ENCODE assay signal across 8 cellular contexts in the genomic region with DNA sequence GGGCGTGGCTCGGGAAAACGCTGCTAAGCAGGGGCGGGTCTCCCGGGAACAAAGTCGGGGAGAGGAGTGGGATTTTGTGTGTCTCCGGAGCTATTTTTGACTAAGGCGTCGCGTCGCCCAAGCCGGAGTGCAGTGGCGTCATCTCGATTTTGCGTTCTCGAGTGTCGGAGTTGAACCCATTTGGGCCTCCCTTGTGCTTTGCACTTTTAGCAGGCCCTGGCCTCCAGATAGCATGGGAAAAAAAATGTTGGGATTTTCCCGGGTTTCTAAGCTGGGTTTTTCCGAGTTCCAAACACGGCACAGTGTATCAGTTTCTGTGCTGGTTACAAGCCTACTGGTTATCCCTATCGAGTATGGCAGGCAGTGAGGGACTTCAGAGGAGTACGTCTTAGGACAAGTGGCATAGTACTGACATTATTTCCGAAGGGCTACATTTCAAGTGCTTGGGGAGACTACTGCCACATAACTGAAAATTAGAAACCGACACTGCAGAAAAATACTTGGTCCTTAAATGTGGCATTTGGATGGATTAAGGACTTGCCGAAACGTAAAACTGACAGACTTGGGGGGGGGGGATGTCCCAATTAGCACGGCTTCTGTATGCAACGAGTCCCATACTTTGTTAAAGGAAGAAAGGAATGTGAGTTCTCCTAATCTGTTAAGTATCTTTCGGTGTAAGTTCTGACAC.
DNase-seq lines count a peak whose midpoint lies in the region; ATAC-seq, FAIRE-seq and TF ChIP-seq lines count a peak whose summit lies in the region.

No MANE protein-coding gene starts in this region.

- H3K27me3 Mint-ChIP-seq in effector memory CD8-positive, alpha-beta T cell = no peaks in the 10 kb centered on the region

- peak in 1 of 2 experiments; percentile 30 for DNase-seq in A549 (ENCODE audit: low read depth in 1 of 2, low spot score in 1 of 2)
- DNase-seq in NCI-H460 (ENCODE audit: extremely low read depth, low read depth) = peak; percentile 60
- peak; percentile 34 to 41 for DNase-seq in activated CD4-positive, alpha-beta T cell treated with anti-CD3 and anti-CD28 coated beads, Interleukin-2, amount 50 U/mL, for 4 hours
- peak; percentile 61 to 74 (median 62) for DNase-seq in effector memory CD8-positive, alpha-beta T cell
- DNase-seq in mucosa of descending colon = peak; percentile 77 to 82 (median 81)
- DNase-seq in stimulated activated effector memory CD8-positive, alpha-beta T cell treated with anti-CD3 and anti-CD28 coated beads, Interleukin-12 subunit alpha, Interleukin-12 subunit beta, amount 100 ng/mL, for 72 hours (ENCODE audit: low spot score in 2 of 2) = peak; percentile 40 to 90

- ATAC-seq in A549 (peak; percentile 61 to 64), HG03066 (IDR thresholded peaks at IDR 0.05; ENCODE audit: low read depth, unreplicated experiment) (peak; percentile 11), mucosa of descending colon (peak; percentile 19)
- peak; percentile 31 for ATAC-seq in effector memory CD8-positive, alpha-beta T cell (replicated peaks)
- ATAC-seq in stimulated activated effector memory CD8-positive, alpha-beta T cell treated with anti-CD3 and anti-CD28 coated beads, Interleukin-12 subunit alpha, Interleukin-12 subunit beta, amount 100 ng/mL, for 72 hours = peak; percentile 50

- peak; percentile 51 for TF ChIP-seq POLR2A in A549 (IDR thresholded peaks at IDR 0.05; ENCODE audit: low read length)
- TF ChIP-seq POLR2A in GM18526 (IDR thresholded peaks at IDR 0.05; ENCODE audit: extremely low read depth, insufficient read length) = peak; percentile 96

- POLR2A ChIA-PET in A549 (lab: Yijun Ruan, JAX) = interaction anchor here (0.5 to 6.9 kb wide), 30 partner anchors 13 to 1736 kb away, joined by 3 to 350 read pairs (median 7); a partner anchor contains a TSS

- H3K4me3 ChIP-seq in A549 = peak overlapping the region; percentile 72
- H3K4me3 ChIP-seq in mucosa of descending colon = peak overlapping the region; percentile 69

- 0% methylated on average over 24 of the region's 29 CpGs for WGBS in A549 (ENCODE audit: missing lambda C conversion rate)

- H3K4me1 ChIP-seq in A549 (peaks cover 31% of the 10 kb centered on the region), mucosa of descending colon (ENCODE audit: low read depth) (peaks cover 13% of the 10 kb centered on the region)

- TF ChIP-seq EP300 in A549 (IDR thresholded peaks at IDR 0.05) = no peak

- no peak for TF ChIP-seq RAD21 in A549 (conservative IDR thresholded peaks at IDR 0.05 in 1 of 2, IDR thresholded peaks at IDR 0.05 in 1 of 2)

- H3K4me1 Mint-ChIP-seq in effector memory CD8-positive, alpha-beta T cell (ENCODE audit: low read depth in 2 of 2) = peaks cover 37 to 39% of the 10 kb centered on the region in 2 donors
- H3K4me1 Mint-ChIP-seq in stimulated activated effector memory CD8-positive, alpha-beta T cell treated with anti-CD3 and anti-CD28 coated beads, Interleukin-12 subunit alpha, Interleukin-12 subunit beta, amount 100 ng/mL, for 72 hours = peaks cover 49% of the 10 kb centered on the region

- H3K36me3 Mint-ChIP-seq in effector memory CD8-positive, alpha-beta T cell (ENCODE audit: insufficient read depth) = peaks cover 62% of the 10 kb centered on the region
- H3K36me3 Mint-ChIP-seq in stimulated activated effector memory CD8-positive, alpha-beta T cell treated with anti-CD3 and anti-CD28 coated beads, Interleukin-12 subunit alpha, Interleukin-12 subunit beta, amount 100 ng/mL, for 72 hours = peaks cover 57% of the 10 kb centered on the region

- peak overlapping the region; percentile 99 for H3K27ac Mint-ChIP-seq in effector memory CD8-positive, alpha-beta T cell
- H3K27ac Mint-ChIP-seq in stimulated activated effector memory CD8-positive, alpha-beta T cell treated with anti-CD3 and anti-CD28 coated beads, Interleukin-12 subunit alpha, Interleukin-12 subunit beta, amount 100 ng/mL, for 72 hours = peak overlapping the region; percentile 97

- FAIRE-seq in A549 (lab: Jason Lieb, UNC) = no peak

- H3K36me3 ChIP-seq in mucosa of descending colon (ENCODE audit: low read depth) = no peaks in the 10 kb centered on the region

- H3K9me3 ChIP-seq in A549 (no peaks in the 10 kb centered on the region), mucosa of descending colon (no peaks in the 10 kb centered on the region)

- CTCF ChIA-PET in A549 (lab: Yijun Ruan, JAX) = interaction anchor here (1.7 to 4.6 kb wide), 2 partner anchors 11 to 32 kb away, joined by 4 to 22 read pairs; a partner anchor contains a TSS

- H3K9me3 Mint-ChIP-seq in effector memory CD8-positive, alpha-beta T cell = no peaks in the 10 kb centered on the region
- no peaks in the 10 kb centered on the region for H3K9me3 Mint-ChIP-seq in stimulated activated effector memory CD8-positive, alpha-beta T cell treated with anti-CD3 and anti-CD28 coated beads, Interleukin-12 subunit alpha, Interleukin-12 subunit beta, amount 100 ng/mL, for 72 hours

- intact Hi-C loops in mucosa of descending colon (cut with DNase I, micrococcal nuclease) = loop anchor here (2.0 to 5.0 kb wide), 3 partner anchors 32 to 40 kb away; a partner anchor contains a TSS

- H3K4me3 Mint-ChIP-seq in effector memory CD8-positive, alpha-beta T cell = peak overlapping the region; percentile 90 to 96
- peak overlapping the region; percentile 82 for H3K4me3 Mint-ChIP-seq in stimulated activated effector memory CD8-positive, alpha-beta T cell treated with anti-CD3 and anti-CD28 coated beads, Interleukin-12 subunit alpha, Interleukin-12 subunit beta, amount 100 ng/mL, for 72 hours

- TF ChIP-seq CTCF in A549 (IDR thresholded peaks at IDR 0.05) (no peak), mucosa of descending colon (IDR thresholded peaks at IDR 0.05) (no peak)

- peak overlapping the region; percentile 87 for H3K4me2 ChIP-seq in A549

- H3K27ac ChIP-seq in A549 = peak overlapping the region; percentile 91 to 95

TF ChIP-seq in A549, 52 proteins besides CTCF, POLR2A, EP300 and RAD21 (continues in another document):
- TF ChIP-seq RARB (CRISPR knock-in tag; IDR thresholded peaks at IDR 0.05) = peak; percentile 99
- TF ChIP-seq JUNB (IDR thresholded peaks at IDR 0.05) = no peak
- TF ChIP-seq, protein P1, sequence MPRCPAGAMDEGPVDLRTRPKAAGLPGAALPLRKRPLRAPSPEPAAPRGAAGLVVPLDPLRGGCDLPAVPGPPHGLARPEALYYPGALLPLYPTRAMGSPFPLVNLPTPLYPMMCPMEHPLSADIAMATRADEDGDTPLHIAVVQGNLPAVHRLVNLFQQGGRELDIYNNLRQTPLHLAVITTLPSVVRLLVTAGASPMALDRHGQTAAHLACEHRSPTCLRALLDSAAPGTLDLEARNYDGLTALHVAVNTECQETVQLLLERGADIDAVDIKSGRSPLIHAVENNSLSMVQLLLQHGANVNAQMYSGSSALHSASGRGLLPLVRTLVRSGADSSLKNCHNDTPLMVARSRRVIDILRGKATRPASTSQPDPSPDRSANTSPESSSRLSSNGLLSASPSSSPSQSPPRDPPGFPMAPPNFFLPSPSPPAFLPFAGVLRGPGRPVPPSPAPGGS (IDR thresholded peaks at IDR 0.05) = peak; percentile 60; the same call in 2 of the 3 replicates
- peak in 1 of 2 experiments; percentile 70; a peak in 3 of 5 replicates for TF ChIP-seq JUN (IDR thresholded peaks at IDR 0.05)
- peak; percentile 99 for TF ChIP-seq FOSB (CRISPR knock-in tag; IDR thresholded peaks at IDR 0.05)
- TF ChIP-seq, protein P2, sequence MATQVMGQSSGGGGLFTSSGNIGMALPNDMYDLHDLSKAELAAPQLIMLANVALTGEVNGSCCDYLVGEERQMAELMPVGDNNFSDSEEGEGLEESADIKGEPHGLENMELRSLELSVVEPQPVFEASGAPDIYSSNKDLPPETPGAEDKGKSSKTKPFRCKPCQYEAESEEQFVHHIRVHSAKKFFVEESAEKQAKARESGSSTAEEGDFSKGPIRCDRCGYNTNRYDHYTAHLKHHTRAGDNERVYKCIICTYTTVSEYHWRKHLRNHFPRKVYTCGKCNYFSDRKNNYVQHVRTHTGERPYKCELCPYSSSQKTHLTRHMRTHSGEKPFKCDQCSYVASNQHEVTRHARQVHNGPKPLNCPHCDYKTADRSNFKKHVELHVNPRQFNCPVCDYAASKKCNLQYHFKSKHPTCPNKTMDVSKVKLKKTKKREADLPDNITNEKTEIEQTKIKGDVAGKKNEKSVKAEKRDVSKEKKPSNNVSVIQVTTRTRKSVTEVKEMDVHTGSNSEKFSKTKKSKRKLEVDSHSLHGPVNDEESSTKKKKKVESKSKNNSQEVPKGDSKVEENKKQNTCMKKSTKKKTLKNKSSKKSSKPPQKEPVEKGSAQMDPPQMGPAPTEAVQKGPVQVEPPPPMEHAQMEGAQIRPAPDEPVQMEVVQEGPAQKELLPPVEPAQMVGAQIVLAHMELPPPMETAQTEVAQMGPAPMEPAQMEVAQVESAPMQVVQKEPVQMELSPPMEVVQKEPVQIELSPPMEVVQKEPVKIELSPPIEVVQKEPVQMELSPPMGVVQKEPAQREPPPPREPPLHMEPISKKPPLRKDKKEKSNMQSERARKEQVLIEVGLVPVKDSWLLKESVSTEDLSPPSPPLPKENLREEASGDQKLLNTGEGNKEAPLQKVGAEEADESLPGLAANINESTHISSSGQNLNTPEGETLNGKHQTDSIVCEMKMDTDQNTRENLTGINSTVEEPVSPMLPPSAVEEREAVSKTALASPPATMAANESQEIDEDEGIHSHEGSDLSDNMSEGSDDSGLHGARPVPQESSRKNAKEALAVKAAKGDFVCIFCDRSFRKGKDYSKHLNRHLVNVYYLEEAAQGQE (IDR thresholded peaks at IDR 0.05) = peak; percentile 49
- TF ChIP-seq HEYL (CRISPR knock-in tag; IDR thresholded peaks at IDR 0.05) = no peak
- TF ChIP-seq, protein P3, sequence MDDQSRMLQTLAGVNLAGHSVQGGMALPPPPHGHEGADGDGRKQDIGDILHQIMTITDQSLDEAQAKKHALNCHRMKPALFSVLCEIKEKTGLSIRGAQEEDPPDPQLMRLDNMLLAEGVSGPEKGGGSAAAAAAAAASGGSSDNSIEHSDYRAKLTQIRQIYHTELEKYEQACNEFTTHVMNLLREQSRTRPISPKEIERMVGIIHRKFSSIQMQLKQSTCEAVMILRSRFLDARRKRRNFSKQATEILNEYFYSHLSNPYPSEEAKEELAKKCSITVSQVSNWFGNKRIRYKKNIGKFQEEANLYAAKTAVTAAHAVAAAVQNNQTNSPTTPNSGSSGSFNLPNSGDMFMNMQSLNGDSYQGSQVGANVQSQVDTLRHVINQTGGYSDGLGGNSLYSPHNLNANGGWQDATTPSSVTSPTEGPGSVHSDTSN (IDR thresholded peaks at IDR 0.05) = peak; percentile 64
- TF ChIP-seq PHF8 (IDR thresholded peaks at IDR 0.05; ENCODE audit: borderline replicate concordance, low read depth) = no peak
- no peak for TF ChIP-seq CHD2 (IDR thresholded peaks at IDR 0.05; ENCODE audit: low read length, partially characterized antibody)
- TF ChIP-seq HOXA7 (CRISPR knock-in tag; IDR thresholded peaks at IDR 0.05) = peak; percentile 99

Comparison
In these comparisons a context has a peak if more than half of its experiments do, and no peak if none do; other contexts are left out.
1. ATAC-seq: peak in every context shown above with its lines; median percentile 62 in A549; 50 in stimulated activated effector memory CD8-positive, alpha-beta T cell treated with anti-CD3 and anti-CD28 coated beads, Interleukin-12 subunit alpha, Interleukin-12 subunit beta, amount 100 ng/mL, for 72 hours; 31 in effector memory CD8-positive, alpha-beta T cell; 19 in mucosa of descending colon; 11 in HG03066.